ENCODE assay signal across 1 cellular context in the genomic region with DNA sequence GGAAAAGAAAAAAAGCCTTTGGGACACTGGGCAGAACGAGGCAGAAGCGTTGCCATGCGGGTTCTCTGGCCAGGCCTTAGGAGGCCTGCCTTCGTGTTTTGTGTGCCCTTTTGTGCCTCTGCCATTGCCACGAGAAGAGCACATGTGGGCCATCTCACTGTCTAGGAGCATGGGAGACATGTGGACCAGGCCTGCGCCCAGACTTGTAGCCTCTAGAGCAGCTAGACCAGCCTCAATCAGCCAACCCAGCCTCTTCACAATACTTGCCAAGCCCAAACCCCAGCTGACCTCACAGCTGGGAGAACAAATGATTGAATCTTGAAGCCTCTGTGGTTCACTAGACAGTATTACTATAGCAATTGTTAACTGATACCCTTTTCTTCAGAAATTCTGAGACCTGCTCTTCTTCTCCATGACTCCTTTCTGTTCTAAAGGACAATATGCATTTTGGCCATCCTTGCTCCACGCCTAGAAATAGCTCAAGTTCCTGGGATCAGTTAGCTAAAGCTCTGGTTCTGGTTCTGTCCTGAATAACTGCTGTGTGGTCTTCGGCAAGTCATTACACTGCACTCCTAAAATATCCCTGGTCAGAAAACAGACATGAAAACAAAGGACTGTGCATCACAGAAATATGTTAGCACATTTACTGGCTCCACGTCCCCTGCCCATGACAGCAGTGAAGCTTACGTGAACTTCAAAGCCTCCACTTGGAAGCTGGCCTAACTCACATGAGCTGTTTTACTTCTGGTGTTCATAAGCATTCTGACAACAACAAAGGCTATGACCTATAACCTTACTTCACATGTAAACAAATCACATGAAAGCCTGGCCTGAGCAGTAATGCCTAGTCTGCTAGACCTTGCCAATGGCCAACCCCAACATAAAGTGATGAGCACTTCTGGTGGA.
TF ChIP-seq lines count a peak whose summit lies in the region.

No MANE protein-coding gene starts in this region.

TF ChIP-seq in K562, 482 proteins besides CTCF, POLR2A, EP300 and RAD21:
- peak; percentile 48; the same call in 1 of the 2 replicates for TF ChIP-seq NR2C1 (IDR thresholded peaks at IDR 0.05)
- peak; percentile 71 for TF ChIP-seq NR2C1 (tag; IDR thresholded peaks at IDR 0.05)
- TF ChIP-seq ZMIZ1 (IDR thresholded peaks at IDR 0.05; ENCODE audit: low read depth in 2 of 2, low read length in 2 of 2) = no peak
- TF ChIP-seq ZNF24 (IDR thresholded peaks at IDR 0.05) = 0 out of 2 replicates have a peak, but pooled peaks have one; percentile 32
- 0 out of 4 replicates have a peak, but pooled peaks of 1 of the 2 experiments have one; percentile 18 for TF ChIP-seq TEAD1 (CRISPR knock-in tag; IDR thresholded peaks at IDR 0.05)
- TF ChIP-seq NFYB (IDR thresholded peaks at IDR 0.05; ENCODE audit: extremely low read depth, insufficient read length) = no peak
- TF ChIP-seq BRF2 (IDR thresholded peaks at IDR 0.05; ENCODE audit: borderline replicate concordance, insufficient read depth, insufficient read length) = no peak
- no peak for TF ChIP-seq BRF1 (IDR thresholded peaks at IDR 0.05; ENCODE audit: borderline replicate concordance, extremely low read depth, insufficient read length)
TF ChIP-seq in K562: peak in this region for 3.
